ENCODE assay signal across 8 cellular contexts in the genomic region with DNA sequence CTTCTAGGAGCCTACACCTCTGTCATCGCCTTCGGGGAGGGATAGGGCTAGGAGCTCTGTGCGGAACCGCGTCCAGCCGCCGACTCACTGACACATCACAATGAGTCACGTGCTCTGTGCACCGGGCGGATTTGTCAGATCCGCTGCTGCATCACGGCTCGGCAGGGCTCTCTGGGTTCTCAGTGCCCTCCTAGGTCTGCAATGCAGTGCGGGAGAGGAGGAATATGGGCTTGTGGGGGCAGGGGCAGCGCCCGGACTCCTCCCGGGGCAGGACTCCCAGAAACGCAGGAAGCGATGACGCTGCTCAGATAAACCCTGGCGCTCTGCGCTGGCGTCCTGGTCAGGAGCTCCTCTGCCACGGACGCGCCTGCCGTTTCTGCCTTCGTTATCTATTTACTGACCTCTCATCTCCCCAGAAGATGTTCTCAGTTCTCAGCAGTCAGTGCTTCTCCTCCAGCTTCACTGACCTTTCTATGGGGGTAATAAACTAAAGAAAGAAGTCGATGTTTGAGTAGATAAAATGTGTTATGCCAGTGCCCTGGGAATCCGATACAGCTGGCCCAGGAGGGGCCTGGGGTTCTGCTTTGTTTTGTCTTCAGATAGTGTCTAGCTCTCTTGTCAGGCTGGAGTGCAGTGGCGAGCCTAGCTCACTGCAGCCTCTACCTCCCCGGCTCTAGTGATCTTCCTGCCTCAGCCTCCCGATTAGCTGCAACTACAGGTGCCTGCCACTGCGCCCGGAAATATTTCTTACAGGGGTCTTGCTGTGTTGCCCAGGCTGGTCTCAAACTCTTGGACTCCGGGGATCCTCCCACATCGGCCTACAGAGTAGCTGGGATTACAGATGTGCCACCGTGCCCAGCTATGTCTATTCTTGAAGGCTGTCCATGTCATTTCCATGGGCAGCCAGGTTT. TPM values are rescaled to one million over a fixed set of nuclear protein-coding genes. Genes with fewer than 3 reads are reported as not detected.
DNase-seq lines count a peak whose midpoint lies in the region; ATAC-seq, FAIRE-seq and TF ChIP-seq lines count a peak whose summit lies in the region.

No MANE protein-coding gene starts in this region.

- peak; percentile 88 for DNase-seq in GM03348 (ENCODE audit: low spot score)
- peak; percentile 67 for DNase-seq in HEK293T (ENCODE audit: extremely low spot score)
- DNase-seq in MV-4-11 (lab: John Stamatoyannopoulos, UW), result peak; percentile 80
- DNase-seq in SK-N-SH, result peak; percentile 81
- DNase-seq in activated naive CD4-positive, alpha-beta T cell treated with anti-CD3 and anti-CD28 coated beads, Interleukin-2, amount 50 U/mL, for 72 hours (ENCODE audit: low spot score in 2 of 2), result peak; percentile 69 to 85
- DNase-seq in cardiac muscle cell (ENCODE audit: low read depth in 1 of 2, low spot score in 1 of 2), result peak; percentile 94 to 98
- peak; percentile 83 to 94 (median 87) for DNase-seq in pancreas
- DNase-seq in tibial artery, result peak; percentile 93 to 95

- H3K27ac Mint-ChIP-seq in activated naive CD4-positive, alpha-beta T cell treated with anti-CD3 and anti-CD28 coated beads, Interleukin-2, amount 50 U/mL, for 72 hours, result peak overlapping the region; percentile 87 to 94

- intact Hi-C loops in pancreas (cut with DNase I) (no loop called here), tibial artery (cut with DNase I; ENCODE audit: low total_unique reads) (loop anchor here (1.0 kb wide), 1 partner anchor 20 kb away; no protein-coding TSS in a partner anchor)

- peak in 1 of 2 experiments; percentile 89 for TF ChIP-seq EP300 in SK-N-SH (IDR thresholded peaks at IDR 0.05; ENCODE audit: borderline replicate concordance in 1 of 2, low read depth in 1 of 2, low read length in 1 of 2)

- peak overlapping the region; percentile 80 for H3K4me2 ChIP-seq in SK-N-SH

- H3K27me3 ChIP-seq in SK-N-SH (ENCODE audit: insufficient read depth) (no peaks in the 10 kb centered on the region), cardiac muscle cell (no peaks in the 10 kb centered on the region), pancreas (no peaks in the 10 kb centered on the region), tibial artery (no peaks in the 10 kb centered on the region)

- H3K9me2 ChIP-seq in SK-N-SH, result no peaks in the 10 kb centered on the region

- no peaks in the 10 kb centered on the region for H3K36me3 Mint-ChIP-seq in activated naive CD4-positive, alpha-beta T cell treated with anti-CD3 and anti-CD28 coated beads, Interleukin-2, amount 50 U/mL, for 72 hours

- peaks cover 4% of the 10 kb centered on the region; the same call in 1 of the 2 replicates for H3K79me2 ChIP-seq in SK-N-SH (ENCODE audit: insufficient read depth)

- H3F3A ChIP-seq in SK-N-SH (replicated peaks; ENCODE audit: insufficient read depth), result peaks cover 52% of the 10 kb centered on the region

- no peaks in the 10 kb centered on the region for H3K9me3 Mint-ChIP-seq in activated naive CD4-positive, alpha-beta T cell treated with anti-CD3 and anti-CD28 coated beads, Interleukin-2, amount 50 U/mL, for 72 hours

- WGBS in SK-N-SH (ENCODE audit: low lambda C conversion rate), result 7% methylated on average over 27 of the region's 38 CpGs
- 9 to 11% methylated on average over 38 of the region's 38 CpGs for WGBS in pancreas, 2 donors

- CTCF ChIA-PET in HEK293T (lab: Yijun Ruan, JAX), result interaction anchor here (0.7 to 1.5 kb wide), 4 partner anchors 21 to 165 kb away, joined by 3 to 6 read pairs (median 4); no protein-coding TSS in a partner anchor
- CTCF ChIA-PET in SK-N-SH (lab: Yijun Ruan, JAX), result interaction anchor here (0.7 to 2.3 kb wide), 3 partner anchors 18 to 28 kb away, joined by 3 to 6 read pairs (median 4); no protein-coding TSS in a partner anchor

- H3K4me3 ChIP-seq in SK-N-SH (ENCODE audit: low read depth in 2 of 2, low read length in 1 of 2), result peak overlapping the region; percentile 47 to 61
- H3K4me3 ChIP-seq in cardiac muscle cell, result peak overlapping the region; percentile 33
- peak overlapping the region; percentile 26 to 41 (median 31) for H3K4me3 ChIP-seq in pancreas
- H3K4me3 ChIP-seq in tibial artery, result peak overlapping the region; percentile 51 to 63

- ATAC-seq in activated naive CD4-positive, alpha-beta T cell treated with anti-CD3 and anti-CD28 coated beads, Interleukin-2, amount 50 U/mL, for 72 hours, result peak; percentile 99 to 100
- ATAC-seq in pancreas, result peak; percentile 80 to 91 (median 88)

- no peaks in the 10 kb centered on the region for H4K20me1 ChIP-seq in SK-N-SH (ENCODE audit: insufficient read depth)

- H3K9ac ChIP-seq in SK-N-SH, result peak overlapping the region; percentile 91

- TF ChIP-seq CTCF in SK-N-SH (IDR thresholded peaks at IDR 0.05) (no peak), cardiac muscle cell (IDR thresholded peaks at IDR 0.05; ENCODE audit: low read depth, low read length) (no peak), pancreas (IDR thresholded peaks at IDR 0.05) (no peak), tibial artery (IDR thresholded peaks at IDR 0.05) (peak in 1 of 2 experiments; percentile 14)

- FAIRE-seq in pancreas (lab: Jason Lieb, UNC), result no peak

- TF ChIP-seq RAD21 in SK-N-SH (IDR thresholded peaks at IDR 0.05; ENCODE audit: low read length), result no peak

- H2AFZ ChIP-seq in SK-N-SH (ENCODE audit: low read depth), result peak overlapping the region; percentile 93

- no peaks in the 10 kb centered on the region for H3K36me3 ChIP-seq in SK-N-SH (replicated peaks in 1 of 2; ENCODE audit: control insufficient read depth in 1 of 2, insufficient read depth in 2 of 2, low read length in 1 of 2)
- no peaks in the 10 kb centered on the region for H3K36me3 ChIP-seq in cardiac muscle cell
- H3K36me3 ChIP-seq in pancreas, result no peaks in the 10 kb centered on the region
- H3K36me3 ChIP-seq in tibial artery, result no peaks in the 10 kb centered on the region

- H3K27ac ChIP-seq in SK-N-SH (ENCODE audit: low read depth in 2 of 2, low read length in 1 of 2), result peak overlapping the region; percentile 97 to 99
- H3K27ac ChIP-seq in cardiac muscle cell, result peak overlapping the region; percentile 86
- H3K27ac ChIP-seq in pancreas, result peak overlapping the region; percentile 75 to 99 (median 93)
- peak overlapping the region; percentile 83 to 90 for H3K27ac ChIP-seq in tibial artery

- H3K4me1 ChIP-seq in SK-N-SH (ENCODE audit: control insufficient read depth in 1 of 2, insufficient read depth in 2 of 2, low read depth in 1 of 2, low read length in 1 of 2) (peaks cover 28 to 32% of the 10 kb centered on the region in 2 experiments), cardiac muscle cell (ENCODE audit: low read depth) (peaks cover 6% of the 10 kb centered on the region), pancreas (peaks cover 21 to 33% (median 24%) of the 10 kb centered on the region in 3 donors), tibial artery (peaks cover 0 to 31% (median 15%) of the 10 kb centered on the region in 4 donors)

- POLR2A ChIA-PET in HEK293T (lab: Yijun Ruan, JAX) (interaction anchor here (0.6 to 2.0 kb wide), 17 partner anchors 8 to 535 kb away, joined by 3 to 15 read pairs (median 4); a partner anchor contains a TSS), SK-N-SH (lab: Yijun Ruan, JAX) (interaction anchor here (0.6 to 2.5 kb wide), 10 partner anchors 9 to 1658 kb away, joined by 3 to 15 read pairs (median 4); no protein-coding TSS in a partner anchor)

- H3K9me3 ChIP-seq in SK-N-SH (no peaks in the 10 kb centered on the region), cardiac muscle cell (ENCODE audit: low read depth) (no peaks in the 10 kb centered on the region), pancreas (no peaks in the 10 kb centered on the region), tibial artery (no peaks in the 10 kb centered on the region)

TF ChIP-seq in HEK293T, 16 proteins besides CTCF, POLR2A, EP300 and RAD21:
- no peak for TF ChIP-seq SP1 (IDR thresholded peaks at IDR 0.05)
- TF ChIP-seq L3MBTL2 (conservative IDR thresholded peaks at IDR 0.05), result peak; percentile 55
- no peak for TF ChIP-seq CTBP1 (IDR thresholded peaks at IDR 0.05; ENCODE audit: borderline replicate concordance)

TF ChIP-seq in SK-N-SH, 30 proteins besides CTCF, POLR2A, EP300 and RAD21 (continues in another document):
- TF ChIP-seq, protein P1, sequence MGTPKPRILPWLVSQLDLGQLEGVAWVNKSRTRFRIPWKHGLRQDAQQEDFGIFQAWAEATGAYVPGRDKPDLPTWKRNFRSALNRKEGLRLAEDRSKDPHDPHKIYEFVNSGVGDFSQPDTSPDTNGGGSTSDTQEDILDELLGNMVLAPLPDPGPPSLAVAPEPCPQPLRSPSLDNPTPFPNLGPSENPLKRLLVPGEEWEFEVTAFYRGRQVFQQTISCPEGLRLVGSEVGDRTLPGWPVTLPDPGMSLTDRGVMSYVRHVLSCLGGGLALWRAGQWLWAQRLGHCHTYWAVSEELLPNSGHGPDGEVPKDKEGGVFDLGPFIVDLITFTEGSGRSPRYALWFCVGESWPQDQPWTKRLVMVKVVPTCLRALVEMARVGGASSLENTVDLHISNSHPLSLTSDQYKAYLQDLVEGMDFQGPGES (IDR thresholded peaks at IDR 0.05; ENCODE audit: low read depth, low read length), result no peak
- TF ChIP-seq FOXJ3 (CRISPR knock-in tag; IDR thresholded peaks at IDR 0.05), result no peak
- TF ChIP-seq MEF2A (IDR thresholded peaks at IDR 0.05; ENCODE audit: borderline replicate concordance, low read depth), result no peak
- TF ChIP-seq RFX5 (IDR thresholded peaks at IDR 0.05; ENCODE audit: low read length), result no peak
- no peak; the same call in 1 of the 2 replicates for TF ChIP-seq YY1 (IDR thresholded peaks at IDR 0.05; ENCODE audit: low read depth)
- TF ChIP-seq FOXM1 (IDR thresholded peaks at IDR 0.05; ENCODE audit: low read depth), result peak; percentile 62; the same call in 1 of the 2 replicates
- TF ChIP-seq SIN3A (IDR thresholded peaks at IDR 0.05; ENCODE audit: borderline replicate concordance, low read depth, low read length), result peak; percentile 92
- TF ChIP-seq NFIC (IDR thresholded peaks at IDR 0.05; ENCODE audit: borderline replicate concordance), result peak; percentile 61
- TF ChIP-seq MXI1 (IDR thresholded peaks at IDR 0.05; ENCODE audit: low read depth, low read length), result peak; percentile 97
- TF ChIP-seq CHD2 (IDR thresholded peaks at IDR 0.05; ENCODE audit: low read length, partially characterized antibody), result peak; percentile 74
- TF ChIP-seq POLR2AphosphoS5 (IDR thresholded peaks at IDR 0.05; ENCODE audit: low read depth, low read length), result peak; percentile 91

RNA-seq across cellular contexts. Expression of a gene that starts 22.8 kb away (rescaled TPM):
- polyA plus RNA-seq in SK-N-SH (2012; rRNA removed) (666 and 846 TPM in 2 replicates), cardiac muscle cell (321 and 326 TPM in 2 replicates), pancreas (10 to 100 TPM; 44.0 to 97.3 TPM)
- 1,012 and 1,342 TPM in 2 replicates for polyA plus RNA-seq in SK-N-SH (2012; cell fraction: cytosol; rRNA removed)
- 162 and 438 TPM in 2 replicates for polyA plus RNA-seq in SK-N-SH (2012; cell fraction: nucleus; rRNA removed)
- total RNA-seq in activated naive CD4-positive, alpha-beta T cell treated with anti-CD3 and anti-CD28 coated beads, Interleukin-2, amount 50 U/mL, for 72 hours, result 10 to 100 TPM; 37.4 to 74.7 TPM
- total RNA-seq in cardiac muscle cell (490 and 576 TPM in 2 replicates), pancreas (100 to 1,000 TPM in 5 of 6 donors, 10 to 100 TPM in 1; 81.8 to 316 (median 125) TPM)

Comparison
In these comparisons a context has a peak if more than half of its experiments do, and no peak if none do; other contexts are left out.
1. Peak in every context shown above with its lines: DNase-seq, ATAC-seq, H3K4me3 ChIP-seq and H3K27ac ChIP-seq.